31 cellular contexts compared by ENCODE assay signal in the genomic region with DNA sequence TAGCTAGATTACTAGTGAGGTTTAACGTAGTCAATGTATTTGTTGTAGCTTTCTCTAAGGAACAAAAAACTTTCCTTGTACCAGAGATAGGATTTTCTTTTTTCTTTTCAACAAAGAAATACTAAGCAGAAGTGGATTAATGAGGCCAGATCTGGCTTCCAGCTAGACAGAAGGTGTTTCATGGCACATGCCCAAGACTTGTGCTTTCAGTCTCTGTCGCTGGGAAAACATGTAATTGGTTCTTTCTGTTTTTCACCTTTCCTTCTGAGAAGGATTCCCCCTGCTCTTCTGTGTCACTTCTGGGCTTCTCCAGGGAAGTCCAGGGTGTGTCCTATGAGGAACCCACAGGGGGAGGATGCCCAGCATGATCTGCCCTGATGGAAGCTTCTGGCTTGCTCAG.
"Had no signal": no experiment of that assay in that cellular context is flagged by ENCODE, and none has a peak within 500 bp of the region (broad histone marks: within the 10 kb centered on the region; RNA-seq: fewer than 3 reads in every experiment).

No MANE protein-coding gene starts in this region.

- H3K4me1 ChIP-seq: ascending aorta, testis, transverse colon had no signal

- ATAC-seq: left colon; sciatic nerve; stimulated activated naive CD8-positive, alpha-beta T cell treated with anti-CD3 and anti-CD28 coated beads, Interleukin-15, Interleukin-2, amounts not matched to agents 100 U/mL and 50 U/mL, for 24 hours had no signal

- FAIRE-seq: colon, endometrium, kidney, TTC549, urothelium cell line had no signal

- H3K36me3 ChIP-seq: ascending aorta, esophagus squamous epithelium, ovary, transverse colon had no signal

- H3K4me3 ChIP-seq: ascending aorta, esophagus squamous epithelium, hepatocyte, ovary, skin epidermis, testis, transverse colon had no signal

- DNase-seq: activated CD4-positive, alpha-beta memory T cell treated with anti-CD3 and anti-CD28 coated beads for 36 hours; activated CD4-positive, alpha-beta T cell treated with anti-CD3 and anti-CD28 coated beads, Interleukin-2, amount 10 ng/mL, durations not matched to agents 24 days and 14 days; activated CD8-positive, alpha-beta memory T cell treated with anti-CD3 and anti-CD28 coated beads, Interleukin-2, amount 50 U/mL, for 4 hours; activated gamma-delta T cell; activated naive CD4-positive, alpha-beta T cell treated with anti-CD3 and anti-CD28 coated beads, Interleukin-2, amount 10 ng/mL, durations not matched to agents 7 days and 5 days; activated naive CD8-positive, alpha-beta T cell treated with anti-CD3 and anti-CD28 coated beads, Interleukin-2, amount 10 ng/mL, durations not matched to agents 7 days and 5 days; activated T-cell treated with anti-CD3 and anti-CD28 coated beads, Interleukin-2, amount 50 U/mL, for 1 hour; central memory CD4-positive, alpha-beta T cell; effector CD8-positive, alpha-beta T cell; esophagus squamous epithelium; kidney; left colon; naive B cell; nephron progenitor cell; ovary; stimulated activated CD4-positive, alpha-beta T cell treated with anti-CD3 and anti-CD28 coated beads, Interleukin-12 subunit alpha, Interleukin-12 subunit beta, amount 100 ng/mL, for 4 hours; stimulated activated CD4-positive, alpha-beta T cell treated with anti-CD3 and anti-CD28 coated beads, Interleukin-4, amount 100 ng/mL, for 1 hour; stimulated activated naive CD8-positive, alpha-beta T cell treated with anti-CD3 and anti-CD28 coated beads, Interleukin-15, Interleukin-2, amounts not matched to agents 100 U/mL and 50 U/mL, for 24 hours; T-helper 9 cell; testis; transverse colon had no signal

- H3K27me3 ChIP-seq: ascending aorta, esophagus squamous epithelium, hepatocyte, ovary, testis, transverse colon had no signal

- H2AFZ ChIP-seq: hepatocyte had no signal

- H3K79me2 ChIP-seq: hepatocyte had no signal

- H3K4me2 ChIP-seq: hepatocyte had no signal

- H3K9me3 ChIP-seq: ascending aorta, esophagus squamous epithelium, ovary, testis, transverse colon had no signal

- H3K27ac ChIP-seq: ascending aorta, epithelial cell of prostate, esophagus squamous epithelium, hepatocyte, ovary, skin epidermis, testis, transverse colon, VCaP had no signal
